ENCODE assay signal across 9 cellular contexts in the genomic region with DNA sequence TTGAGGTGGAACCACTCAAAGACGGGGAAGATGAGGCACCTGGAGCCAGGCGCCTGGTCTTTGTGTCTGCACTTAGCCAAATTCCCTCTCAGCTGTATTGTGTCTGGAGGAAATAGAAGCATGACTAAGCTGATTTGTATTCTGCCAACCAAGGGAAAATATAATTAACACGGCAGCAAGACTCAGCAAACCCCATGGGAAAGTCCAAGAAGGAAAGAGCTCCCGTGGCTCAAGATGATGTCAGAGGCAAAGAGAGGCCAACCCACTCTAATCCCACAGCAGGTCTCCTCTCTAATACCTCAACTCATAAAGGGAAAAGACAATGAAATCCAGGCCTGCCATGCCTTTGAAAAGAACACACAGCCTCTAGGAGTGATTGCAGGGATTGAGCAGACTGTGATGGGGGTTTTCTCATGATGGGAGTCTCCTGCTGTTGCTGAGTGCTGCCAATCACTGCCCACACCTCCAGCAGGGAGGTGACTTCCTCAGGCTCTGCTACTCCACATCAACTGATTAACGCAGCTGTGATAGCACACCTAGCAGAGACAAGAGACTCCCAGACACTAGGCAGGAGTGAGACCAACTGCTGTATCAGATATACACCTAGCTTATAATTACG.
DNase-seq lines count a peak whose midpoint lies in the region; ATAC-seq and TF ChIP-seq lines count a peak whose summit lies in the region.
"Had no signal": no experiment of that assay in that cellular context is flagged by ENCODE, and none has a peak within 500 bp of the region (broad histone marks: within the 10 kb centered on the region; RNA-seq: fewer than 3 reads in every experiment).

No MANE protein-coding gene starts in this region.

- H3K27ac ChIP-seq in trophoblast cell (ENCODE audit: low read depth, low read length), result peak overlapping the region; percentile 92

- ATAC-seq in HG02610 (IDR thresholded peaks at IDR 0.05; ENCODE audit: unreplicated experiment) (no peak), GM18909 (IDR thresholded peaks at IDR 0.05; ENCODE audit: poor library complexity, unreplicated experiment) (no peak), GM19455 (IDR thresholded peaks at IDR 0.05; ENCODE audit: unreplicated experiment) (no peak)

- no peak for TF ChIP-seq CTCF in endothelial cell (IDR thresholded peaks at IDR 0.05; ENCODE audit: unreplicated experiment)
- TF ChIP-seq CTCF in GM10248 (IDR thresholded peaks at IDR 0.05; ENCODE audit: control extremely low read depth, extremely low read depth, low read depth, missing control alignments), result no peak

- no peak overlapping the region for H3K4me3 Mint-ChIP-seq in endothelial cell (ENCODE audit: unreplicated experiment)
- H3K4me3 Mint-ChIP-seq: dendritic cell treated with granulocyte-macrophage colony-stimulating factor and Interleukin-4, amounts not matched to agents 40 ng/mL and 50 ng/mL, for 4 days had no signal

- no peak overlapping the region for H3K9ac ChIP-seq in trophoblast cell (ENCODE audit: low read length)

- H3K79me1 ChIP-seq in trophoblast cell (ENCODE audit: low read length), result peaks cover 27% of the 10 kb centered on the region

- H3K4me1 ChIP-seq in trophoblast cell (ENCODE audit: control insufficient read depth in 1 of 2, insufficient read depth in 2 of 2, low read length in 2 of 2), result peaks cover 17 to 23% of the 10 kb centered on the region in 2 experiments

- peaks cover 51% of the 10 kb centered on the region for H3K4me1 Mint-ChIP-seq in endothelial cell (ENCODE audit: unreplicated experiment)

- no peaks in the 10 kb centered on the region for H3K27me3 ChIP-seq in trophoblast cell (ENCODE audit: insufficient read depth, low read length)

- H2BK5ac ChIP-seq in trophoblast cell (ENCODE audit: low read depth, low read length, poor library complexity), result peak overlapping the region; percentile 83

- peak overlapping the region; percentile 42 for H3K4ac ChIP-seq in trophoblast cell (ENCODE audit: low read depth, low read length)

- H4K8ac ChIP-seq in trophoblast cell (ENCODE audit: low read depth, low read length), result no peak overlapping the region

- no CpG with 5 or more reads among the region's 6 CpGs for WGBS in trophoblast cell (ENCODE audit: extremely low coverage, insufficient coverage, insufficient read length)

- no peak overlapping the region for H4K12ac ChIP-seq in trophoblast cell (ENCODE audit: low read depth, low read length)

- H3K9me3 Mint-ChIP-seq in endothelial cell (ENCODE audit: unreplicated experiment), result peaks cover 16% of the 10 kb centered on the region

- H3K14ac ChIP-seq in trophoblast cell (ENCODE audit: low read length), result peak overlapping the region; percentile 38

- POLR2A ChIA-PET in HEK293T (lab: Yijun Ruan, JAX) (interaction anchor here (0.9 to 1.5 kb wide), 2 partner anchors 13 to 20 kb away, joined by 3 read pairs; no protein-coding TSS in a partner anchor), GM10248 (lab: Yijun Ruan, JAX) (no interaction called here)

- H3K4me3 ChIP-seq in trophoblast cell (ENCODE audit: low read depth, low read length), result no peak overlapping the region

- H2AK5ac ChIP-seq in trophoblast cell (ENCODE audit: low read length), result no peak overlapping the region

- H3K23ac ChIP-seq in trophoblast cell (ENCODE audit: low read length), result no peak overlapping the region

- peak overlapping the region; percentile 59 for H2BK120ac ChIP-seq in trophoblast cell (ENCODE audit: insufficient read depth, low read length, poor library complexity)

- H2BK12ac ChIP-seq in trophoblast cell (ENCODE audit: low read length), result peak overlapping the region; percentile 78

- CTCF ChIA-PET in HEK293T (lab: Yijun Ruan, JAX), result interaction anchor here (1.6 kb wide), 1 partner anchor 9 kb away, joined by 7 read pairs; no protein-coding TSS in a partner anchor
- CTCF ChIA-PET in GM10248 (lab: Yijun Ruan, JAX), result interaction anchor here (1.1 to 1.9 kb wide), 3 partner anchors 14 to 93 kb away, joined by 3 to 5 read pairs (median 3); no protein-coding TSS in a partner anchor

- H2AFZ ChIP-seq in trophoblast cell (ENCODE audit: insufficient read depth, low read length, poor library complexity), result no peak overlapping the region

- H3K18ac ChIP-seq in trophoblast cell (ENCODE audit: low read length), result peak overlapping the region; percentile 31

- peaks cover 18% of the 10 kb centered on the region for H3K36me3 Mint-ChIP-seq in endothelial cell (ENCODE audit: low read depth, unreplicated experiment)

- no peaks in the 10 kb centered on the region for H3K36me3 ChIP-seq in trophoblast cell (ENCODE audit: control insufficient read depth in 1 of 2, insufficient read depth in 2 of 2, low read length in 2 of 2)

- peaks cover 18% of the 10 kb centered on the region for H3K27me3 Mint-ChIP-seq in endothelial cell (ENCODE audit: unreplicated experiment)

- H3K4me2 ChIP-seq in trophoblast cell (ENCODE audit: low read length), result peak overlapping the region; percentile 7

- peak; percentile 61 for DNase-seq in HEK293T (ENCODE audit: extremely low spot score)
- DNase-seq in NCI-H82 (lab: John Stamatoyannopoulos, UW), result peak; percentile 89
- no peak for DNase-seq in endothelial cell (ENCODE audit: low spot score)
- DNase-seq in trophoblast cell, result no peak
- no peak for DNase-seq in GM10248 (ENCODE audit: extremely low spot score)

- peak overlapping the region; percentile 85 for H4K91ac ChIP-seq in trophoblast cell (ENCODE audit: low read depth, low read length)

- peaks cover 17% of the 10 kb centered on the region for H3K9me3 ChIP-seq in trophoblast cell (ENCODE audit: insufficient read depth, low read depth, low read length)

- peaks cover 4% of the 10 kb centered on the region for H3K79me2 ChIP-seq in trophoblast cell (ENCODE audit: control insufficient read depth, insufficient read depth, low read length, poor library complexity)

- H3K27ac Mint-ChIP-seq in endothelial cell (ENCODE audit: unreplicated experiment), result peak overlapping the region; percentile 33
- H3K27ac Mint-ChIP-seq: dendritic cell treated with granulocyte-macrophage colony-stimulating factor and Interleukin-4, amounts not matched to agents 40 ng/mL and 50 ng/mL, for 4 days had no signal

TF ChIP-seq in HEK293T, 16 proteins besides CTCF, POLR2A, EP300 and RAD21:
- TF ChIP-seq, protein P1, sequence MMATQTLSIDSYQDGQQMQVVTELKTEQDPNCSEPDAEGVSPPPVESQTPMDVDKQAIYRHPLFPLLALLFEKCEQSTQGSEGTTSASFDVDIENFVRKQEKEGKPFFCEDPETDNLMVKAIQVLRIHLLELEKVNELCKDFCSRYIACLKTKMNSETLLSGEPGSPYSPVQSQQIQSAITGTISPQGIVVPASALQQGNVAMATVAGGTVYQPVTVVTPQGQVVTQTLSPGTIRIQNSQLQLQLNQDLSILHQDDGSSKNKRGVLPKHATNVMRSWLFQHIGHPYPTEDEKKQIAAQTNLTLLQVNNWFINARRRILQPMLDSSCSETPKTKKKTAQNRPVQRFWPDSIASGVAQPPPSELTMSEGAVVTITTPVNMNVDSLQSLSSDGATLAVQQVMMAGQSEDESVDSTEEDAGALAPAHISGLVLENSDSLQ (IDR thresholded peaks at IDR 0.05), result peak; percentile 72
- TF ChIP-seq FOXK2 (IDR thresholded peaks at IDR 0.05), result no peak

Comparison
In these comparisons a context has a peak if more than half of its experiments do, and no peak if none do; other contexts are left out.
1. DNase-seq: peak in HEK293T (single experiment) and NCI-H82 (single experiment); none in endothelial cell (single experiment), trophoblast cell (0 of 2) and GM10248 (single experiment).